1 cellular context compared by ENCODE assay signal in the genomic region with DNA sequence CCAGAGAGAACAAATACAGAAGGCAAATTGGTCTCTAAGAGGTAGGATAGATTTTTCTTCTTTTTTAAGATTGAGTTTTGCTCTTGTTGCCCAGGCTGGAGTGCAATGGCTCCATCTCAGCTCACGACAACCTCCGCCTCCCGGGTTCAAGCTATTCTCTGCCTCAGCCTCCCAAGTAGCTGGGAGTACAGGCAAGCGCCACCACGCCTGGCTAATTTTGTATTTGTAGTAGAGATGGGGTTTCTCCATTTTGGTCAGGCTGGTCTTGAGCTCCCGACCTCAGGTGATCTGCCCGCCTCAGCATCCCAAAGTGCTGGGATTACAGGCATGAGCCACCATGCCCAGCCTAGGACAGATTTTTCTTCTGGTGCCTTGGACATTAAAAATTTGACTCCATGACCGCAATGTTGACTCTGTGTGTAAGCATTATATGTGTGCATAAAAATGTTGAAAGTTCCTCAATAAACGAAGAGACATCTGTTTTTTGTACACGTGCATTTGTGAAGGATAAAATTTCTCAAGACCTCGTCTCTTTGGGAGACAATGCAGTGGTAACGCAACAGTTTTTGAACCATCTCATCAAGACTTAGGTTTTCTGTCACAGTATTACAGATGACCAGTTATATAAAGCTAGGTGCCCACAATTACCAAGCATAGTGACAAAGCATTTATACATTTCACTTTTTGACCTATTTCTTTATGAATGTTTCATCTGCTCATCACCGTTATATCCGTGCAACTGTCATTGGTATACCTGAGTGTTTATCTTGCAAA.
TF ChIP-seq lines count a peak whose summit lies in the region.

No MANE protein-coding gene starts in this region.

TF ChIP-seq in A549, 52 proteins besides CTCF, POLR2A, EP300 and RAD21:
- TF ChIP-seq KDM1A (IDR thresholded peaks at IDR 0.05; ENCODE audit: low read depth) (no peak), POLR2AphosphoS2 (conservative IDR thresholded peaks at IDR 0.05; ENCODE audit: low read length) (peak; percentile 39; the same call in 1 of the 2 replicates), SREBF2 (IDR thresholded peaks at IDR 0.05) (no peak)
